ENCODE assay signal across 8 cellular contexts in the genomic region with DNA sequence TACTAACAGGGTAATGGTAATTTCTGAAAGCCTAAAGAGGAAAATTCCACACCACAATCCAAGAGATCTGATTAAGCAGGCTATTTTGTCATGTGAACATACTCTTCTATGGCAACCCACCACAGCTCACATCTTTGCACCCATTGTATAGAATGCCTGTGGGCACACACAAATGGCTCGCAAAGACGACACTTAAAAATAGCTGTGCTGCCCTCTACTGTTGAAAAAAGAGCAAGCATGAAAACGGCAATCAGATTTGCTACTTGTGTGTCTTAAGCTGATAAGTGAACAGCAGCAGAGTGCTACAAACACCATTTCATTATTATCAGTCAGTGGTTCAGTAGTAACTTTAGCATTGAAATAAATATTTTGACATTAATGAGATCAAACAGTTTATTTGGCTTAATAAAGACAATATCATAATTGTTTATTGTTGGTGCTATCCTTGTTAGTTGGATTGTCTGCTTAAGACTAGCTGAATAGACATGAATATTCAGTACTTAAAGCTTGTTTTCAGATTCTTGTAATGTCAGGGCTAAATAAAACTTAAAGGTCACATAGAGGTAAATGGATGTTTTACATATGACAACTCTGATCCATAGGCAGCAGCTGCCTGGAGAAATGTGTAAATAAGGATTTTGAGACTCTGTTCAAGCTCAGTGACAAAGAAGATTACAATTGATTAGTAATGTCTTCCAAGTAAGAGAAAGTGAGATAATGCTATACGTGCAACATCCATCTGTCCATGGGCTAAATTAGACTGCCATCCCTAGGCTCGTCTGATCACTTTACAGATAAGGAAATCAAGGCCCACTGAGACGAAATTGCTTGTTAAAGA.
A peak's percentile ranks its signal among the peaks of the same experiment; 100 is the strongest.
DNase-seq lines count a peak whose midpoint lies in the region; ATAC-seq, FAIRE-seq and TF ChIP-seq lines count a peak whose summit lies in the region.

No MANE protein-coding gene starts in this region.

- H3K27ac ChIP-seq in small intestine (ENCODE audit: low read depth in 1 of 2, low read length in 1 of 2): no peak overlapping the region

- ATAC-seq in GM21528 (IDR thresholded peaks at IDR 0.05; ENCODE audit: low FRiP score, unreplicated experiment) (peak; percentile 84), HG03108 (IDR thresholded peaks at IDR 0.05; ENCODE audit: unreplicated experiment) (no peak)

- no peak for FAIRE-seq in small intestine (lab: Jason Lieb, UNC)

- no peaks in the 10 kb centered on the region for H3K9me3 ChIP-seq in small intestine (ENCODE audit: control insufficient read depth, low read depth)

- H3K27me3 Mint-ChIP-seq in activated naive CD4-positive, alpha-beta T cell treated with anti-CD3 and anti-CD28 coated beads for 36 hours (ENCODE audit: low read depth): no peaks in the 10 kb centered on the region

- no peak overlapping the region for H3K4me3 ChIP-seq in small intestine (ENCODE audit: low read depth in 1 of 2, low read length in 2 of 2)

- TF ChIP-seq EP300 in Ishikawa (IDR thresholded peaks at IDR 0.05; ENCODE audit: borderline replicate concordance): no peak

- TF ChIP-seq RAD21 in Ishikawa (IDR thresholded peaks at IDR 0.05; ENCODE audit: low read depth): peak; percentile 33; the same call in 1 of the 2 replicates

- peak; percentile 50 for DNase-seq in activated naive CD4-positive, alpha-beta T cell treated with anti-CD3 and anti-CD28 coated beads for 36 hours
- no peak for DNase-seq in activated naive CD4-positive, alpha-beta T cell treated with anti-CD3 and anti-CD28 coated beads, Interleukin-2, amount 50 U/mL, for 16 hours
- peak; percentile 67 for DNase-seq in RPMI8226
- peak; percentile 8 for DNase-seq in fibroblast of the conjunctiva (ENCODE audit: low read depth)
- DNase-seq in small intestine: peak; percentile 66

- no peak overlapping the region for H3K4me3 Mint-ChIP-seq in activated naive CD4-positive, alpha-beta T cell treated with anti-CD3 and anti-CD28 coated beads for 36 hours

- H3K36me3 Mint-ChIP-seq in activated naive CD4-positive, alpha-beta T cell treated with anti-CD3 and anti-CD28 coated beads for 36 hours (ENCODE audit: low read depth): no peaks in the 10 kb centered on the region

- H3K36me3 ChIP-seq in small intestine (ENCODE audit: control insufficient read depth in 2 of 2, insufficient read depth in 2 of 2, low read length in 2 of 2): no peaks in the 10 kb centered on the region

- intact Hi-C loops in activated naive CD4-positive, alpha-beta T cell treated with anti-CD3 and anti-CD28 coated beads for 36 hours (cut with micrococcal nuclease): loop anchor here (1.0 to 5.0 kb wide), 5 partner anchors 201 to 802 kb away; a partner anchor contains a TSS

- no peaks in the 10 kb centered on the region for H3K27me3 ChIP-seq in small intestine (ENCODE audit: control insufficient read depth in 2 of 2, insufficient read depth in 2 of 2, low read length in 2 of 2)

- no peak overlapping the region for H3K27ac Mint-ChIP-seq in activated naive CD4-positive, alpha-beta T cell treated with anti-CD3 and anti-CD28 coated beads for 36 hours

- 30 to 35% (median 35%) methylated on average over 6 of the region's 6 CpGs for WGBS in small intestine, 3 donors

- no peaks in the 10 kb centered on the region for H3K4me1 Mint-ChIP-seq in activated naive CD4-positive, alpha-beta T cell treated with anti-CD3 and anti-CD28 coated beads for 36 hours (ENCODE audit: low read depth)

- CTCF ChIA-PET in activated naive CD4-positive, alpha-beta T cell treated with anti-CD3 and anti-CD28 coated beads for 36 hours (lab: Charles Lee): interaction anchor here (0.6 to 2.5 kb wide), 24 partner anchors 9 to 1055 kb away, joined by 3 to 32 read pairs (median 4); no protein-coding TSS in a partner anchor

- peaks cover 2% of the 10 kb centered on the region for H3K9me3 Mint-ChIP-seq in activated naive CD4-positive, alpha-beta T cell treated with anti-CD3 and anti-CD28 coated beads for 36 hours

- no peaks in the 10 kb centered on the region for H3K4me1 ChIP-seq in small intestine (ENCODE audit: control insufficient read depth in 2 of 2, insufficient read depth in 1 of 2, low read depth in 1 of 2, low read length in 1 of 2)

TF ChIP-seq in Ishikawa, 13 proteins besides CTCF, POLR2A, EP300 and RAD21:
- TF ChIP-seq ZBTB7A (IDR thresholded peaks at IDR 0.05; ENCODE audit: low read depth) (no peak), FOXM1 (IDR thresholded peaks at IDR 0.05; ENCODE audit: borderline replicate concordance, low read depth) (no peak), TCF12 (IDR thresholded peaks at IDR 0.05; ENCODE audit: low read depth) (no peak)
- TF ChIP-seq, protein P1, sequence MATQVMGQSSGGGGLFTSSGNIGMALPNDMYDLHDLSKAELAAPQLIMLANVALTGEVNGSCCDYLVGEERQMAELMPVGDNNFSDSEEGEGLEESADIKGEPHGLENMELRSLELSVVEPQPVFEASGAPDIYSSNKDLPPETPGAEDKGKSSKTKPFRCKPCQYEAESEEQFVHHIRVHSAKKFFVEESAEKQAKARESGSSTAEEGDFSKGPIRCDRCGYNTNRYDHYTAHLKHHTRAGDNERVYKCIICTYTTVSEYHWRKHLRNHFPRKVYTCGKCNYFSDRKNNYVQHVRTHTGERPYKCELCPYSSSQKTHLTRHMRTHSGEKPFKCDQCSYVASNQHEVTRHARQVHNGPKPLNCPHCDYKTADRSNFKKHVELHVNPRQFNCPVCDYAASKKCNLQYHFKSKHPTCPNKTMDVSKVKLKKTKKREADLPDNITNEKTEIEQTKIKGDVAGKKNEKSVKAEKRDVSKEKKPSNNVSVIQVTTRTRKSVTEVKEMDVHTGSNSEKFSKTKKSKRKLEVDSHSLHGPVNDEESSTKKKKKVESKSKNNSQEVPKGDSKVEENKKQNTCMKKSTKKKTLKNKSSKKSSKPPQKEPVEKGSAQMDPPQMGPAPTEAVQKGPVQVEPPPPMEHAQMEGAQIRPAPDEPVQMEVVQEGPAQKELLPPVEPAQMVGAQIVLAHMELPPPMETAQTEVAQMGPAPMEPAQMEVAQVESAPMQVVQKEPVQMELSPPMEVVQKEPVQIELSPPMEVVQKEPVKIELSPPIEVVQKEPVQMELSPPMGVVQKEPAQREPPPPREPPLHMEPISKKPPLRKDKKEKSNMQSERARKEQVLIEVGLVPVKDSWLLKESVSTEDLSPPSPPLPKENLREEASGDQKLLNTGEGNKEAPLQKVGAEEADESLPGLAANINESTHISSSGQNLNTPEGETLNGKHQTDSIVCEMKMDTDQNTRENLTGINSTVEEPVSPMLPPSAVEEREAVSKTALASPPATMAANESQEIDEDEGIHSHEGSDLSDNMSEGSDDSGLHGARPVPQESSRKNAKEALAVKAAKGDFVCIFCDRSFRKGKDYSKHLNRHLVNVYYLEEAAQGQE (IDR thresholded peaks at IDR 0.05; ENCODE audit: low read depth): no peak
